ENCODE assay signal across 1 cellular context in genomic region chr17:59329558-59330313, GRCh38.
TF ChIP-seq lines count a peak whose summit lies in the region.

No MANE protein-coding gene starts in this region.

TF ChIP-seq in HepG2, 621 proteins besides CTCF, POLR2A, EP300 and RAD21 (continued from another document and continues in another):
- no peak for TF ChIP-seq GABPA (IDR thresholded peaks at IDR 0.05; ENCODE audit: low read depth, low read length)
- peak; percentile 33 for TF ChIP-seq GABPA (CRISPR knock-in tag; IDR thresholded peaks at IDR 0.05; ENCODE audit: low read depth)
- TF ChIP-seq FOXO4 (CRISPR knock-in tag; conservative IDR thresholded peaks at IDR 0.05), result 0 out of 2 replicates have a peak, but pooled peaks have one; percentile 85
- TF ChIP-seq MXI1 (IDR thresholded peaks at IDR 0.05; ENCODE audit: borderline replicate concordance, low read depth, low read length), result no peak; the same call in 2 of the 3 replicates
- TF ChIP-seq SKIL (CRISPR knock-in tag; IDR thresholded peaks at IDR 0.05; ENCODE audit: borderline replicate concordance), result no peak
- peak; percentile 48; the same call in 1 of the 2 replicates for TF ChIP-seq HOXA3 (CRISPR knock-in tag; IDR thresholded peaks at IDR 0.05)
- TF ChIP-seq PHF5A (CRISPR knock-in tag; IDR thresholded peaks at IDR 0.05; ENCODE audit: low read depth, unreplicated experiment), result no peak
- peak; percentile 69 for TF ChIP-seq ZMYM4 (CRISPR knock-in tag; IDR thresholded peaks at IDR 0.05)
- peak; percentile 62 for TF ChIP-seq CEBPB (IDR thresholded peaks at IDR 0.05; ENCODE audit: borderline replicate concordance, low read depth, low read length)
- 0 out of 2 replicates have a peak, but pooled peaks have one; percentile 39 for TF ChIP-seq ZNF30 (CRISPR knock-in tag; IDR thresholded peaks at IDR 0.05)
- peak; percentile 33; the same call in 1 of the 2 replicates for TF ChIP-seq ZNF512B (CRISPR knock-in tag; IDR thresholded peaks at IDR 0.05; ENCODE audit: borderline replicate concordance)
- peak; percentile 18; the same call in 1 of the 2 replicates for TF ChIP-seq TFAP4 (IDR thresholded peaks at IDR 0.05; ENCODE audit: borderline replicate concordance, low read depth)
- TF ChIP-seq BORCS8-MEF2B (CRISPR knock-in tag; IDR thresholded peaks at IDR 0.05), result no peak
- TF ChIP-seq KDM5B (CRISPR knock-in tag; IDR thresholded peaks at IDR 0.05; ENCODE audit: borderline replicate concordance), result no peak
- peak; percentile 27; the same call in 1 of the 2 replicates for TF ChIP-seq KMT2B (CRISPR knock-in tag; IDR thresholded peaks at IDR 0.05)
- TF ChIP-seq ZBED4 (CRISPR knock-in tag; IDR thresholded peaks at IDR 0.05; ENCODE audit: borderline replicate concordance), result 0 out of 2 replicates have a peak, but pooled peaks have one; percentile 60
- TF ChIP-seq ZNF142 (CRISPR knock-in tag; IDR thresholded peaks at IDR 0.05), result peak; percentile 12; the same call in 1 of the 2 replicates
- TF ChIP-seq PLRG1 (conservative IDR thresholded peaks at IDR 0.05), result no peak
- TF ChIP-seq ELF1 (CRISPR knock-in tag; IDR thresholded peaks at IDR 0.05), result peak; percentile 50; the same call in 1 of the 2 replicates
- no peak for TF ChIP-seq EED (CRISPR knock-in tag; IDR thresholded peaks at IDR 0.05)
- TF ChIP-seq THRA (CRISPR knock-in tag; IDR thresholded peaks at IDR 0.05; ENCODE audit: borderline replicate concordance), result peak; percentile 43; the same call in 1 of the 2 replicates
- TF ChIP-seq HNF4A (CRISPR knock-in tag; IDR thresholded peaks at IDR 0.05), result peak; percentile 34; the same call in 1 of the 2 replicates
- TF ChIP-seq ZNF614 (CRISPR knock-in tag; IDR thresholded peaks at IDR 0.05; ENCODE audit: borderline replicate concordance), result peak; percentile 96
- 0 out of 2 replicates have a peak, but pooled peaks have one; percentile 1 for TF ChIP-seq ZBTB34 (CRISPR knock-in tag; IDR thresholded peaks at IDR 0.05)
- TF ChIP-seq FOXP4 (CRISPR knock-in tag; IDR thresholded peaks at IDR 0.05), result peak; percentile 73
- TF ChIP-seq ZNF354B (CRISPR knock-in tag; IDR thresholded peaks at IDR 0.05), result no peak
- TF ChIP-seq TEAD3 (CRISPR knock-in tag; optimal IDR thresholded peaks at IDR 0.05; ENCODE audit: borderline replicate concordance), result peak; percentile 34
- peak; percentile 23; the same call in 1 of the 2 replicates for TF ChIP-seq ONECUT2 (CRISPR knock-in tag; IDR thresholded peaks at IDR 0.05)
- no peak for TF ChIP-seq ZNF329 (CRISPR knock-in tag; IDR thresholded peaks at IDR 0.05; ENCODE audit: low read depth)
